Comparison of ENCODE assay signal across 15 cellular contexts in the genomic region with DNA sequence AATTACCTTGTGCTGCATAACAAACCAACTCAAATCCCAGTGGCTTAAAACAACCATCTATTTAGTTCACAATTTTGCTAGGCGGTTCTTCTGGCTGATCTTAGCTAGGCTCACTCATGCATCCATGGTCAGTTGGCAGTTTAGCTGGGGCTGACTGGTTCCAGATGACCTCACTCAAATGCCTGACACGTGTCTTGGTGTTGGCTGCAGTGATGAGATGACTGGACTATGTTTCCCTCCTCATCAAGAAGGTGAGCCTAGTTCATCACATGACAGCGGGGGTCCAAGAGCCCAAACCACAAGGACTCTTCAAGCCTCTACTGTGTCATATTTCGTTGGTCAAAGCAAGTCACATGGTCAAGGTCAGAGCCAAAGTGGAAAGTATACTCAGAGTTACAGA. TPM values are rescaled to one million over a fixed set of nuclear protein-coding genes. Genes with fewer than 3 reads are reported as not detected.
DNase-seq lines count a peak whose midpoint lies in the region; ATAC-seq, FAIRE-seq and TF ChIP-seq lines count a peak whose summit lies in the region.
"Had no signal": no experiment of that assay in that cellular context is flagged by ENCODE, and none has a peak within 500 bp of the region (broad histone marks: within the 10 kb centered on the region; RNA-seq: fewer than 3 reads in every experiment).

No MANE protein-coding gene starts in this region.

- DNase-seq in GM12891 (ENCODE audit: insufficient read length, low spot score) (no peak), HCEC 1CT (peak; percentile 26), MG63 (peak; percentile 96), glomerular visceral epithelial cell (ENCODE audit: extremely low spot score) (peak; percentile 97), prostate gland (ENCODE audit: low spot score) (no peak)
- no peak for DNase-seq in activated CD4-positive, CD25-positive, alpha-beta regulatory T cell treated with anti-CD3 and anti-CD28 coated beads, Interleukin-2, amount 50 U/mL, for 72 hours
- DNase-seq: aorta, C1 segment of cervical spinal cord, MM.1S, naive B cell, SHP77 treated with DMSO at 0.1 percent for 48 hours, uterus had no signal

- H3K9me3 ChIP-seq in MG63 (peaks cover 5% of the 10 kb centered on the region; the same call in 1 of the 2 replicates), prostate gland (no peaks in the 10 kb centered on the region)
- H3K9me3 ChIP-seq: uterus had no signal

- TF ChIP-seq POLR2A in GM12891 (IDR thresholded peaks at IDR 0.05; ENCODE audit: low read depth, low read length) (no peak), GM18505 (IDR thresholded peaks at IDR 0.05; ENCODE audit: borderline replicate concordance, extremely low read depth, insufficient read depth, insufficient read length) (no peak), prostate gland (IDR thresholded peaks at IDR 0.05) (no peak)

- no peak for FAIRE-seq in GM12891 (lab: Jason Lieb, UNC)
- FAIRE-seq: endometrium had no signal

- 88% methylated on average over 4 of the region's 4 CpGs for WGBS in prostate gland

- ATAC-seq in GM18505 (IDR thresholded peaks at IDR 0.05; ENCODE audit: unreplicated experiment) (no peak), HG02852 (IDR thresholded peaks at IDR 0.05; ENCODE audit: unreplicated experiment) (no peak)

- no peak for TF ChIP-seq CTCF in prostate gland (IDR thresholded peaks at IDR 0.05)

- H3K36me3 ChIP-seq in MG63 (no peaks in the 10 kb centered on the region), prostate gland (no peaks in the 10 kb centered on the region)
- H3K36me3 ChIP-seq: uterus had no signal

- H3K4me3 ChIP-seq in MG63 = no peak overlapping the region
- no peak overlapping the region for H3K4me3 ChIP-seq in prostate gland
- H3K4me3 ChIP-seq: uterus had no signal

- no peaks in the 10 kb centered on the region for H3K4me1 ChIP-seq in prostate gland (replicated peaks)
- H3K4me1 ChIP-seq: uterus had no signal

- intact Hi-C loops in prostate gland (cut with DNase I) = no loop called here

- no peaks in the 10 kb centered on the region for H3K27me3 ChIP-seq in MG63
- H3K27me3 ChIP-seq in prostate gland (replicated peaks; ENCODE audit: insufficient read depth) = no peaks in the 10 kb centered on the region
- H3K27me3 ChIP-seq: uterus had no signal

- no peak overlapping the region for H3K27ac ChIP-seq in prostate gland
- H3K27ac ChIP-seq: uterus had no signal

TF ChIP-seq in GM12891, 5 proteins besides CTCF, POLR2A, EP300 and RAD21:
- TF ChIP-seq SPI1 (IDR thresholded peaks at IDR 0.05; ENCODE audit: low read depth, low read length) = no peak
- TF ChIP-seq PAX5 (IDR thresholded peaks at IDR 0.05; ENCODE audit: insufficient read depth, low read length, severe bottlenecking) = peak; percentile 30

RNA-seq across cellular contexts. Expression of a gene that starts 42.7 kb away (rescaled TPM):
- polyA plus RNA-seq in GM12891 (2012; ENCODE audit: low read depth, missing spikeins) = 288 TPM
- total RNA-seq in MG63 (2014; rRNA removed; shearing (Covaris generic); ENCODE audit: low replicate concordance) = 378 and 428 TPM in 2 replicates
- 10 to 100 TPM; 65.9 to 93.7 TPM for total RNA-seq in prostate gland

Comparison
In these comparisons a context has a peak if more than half of its experiments do, and no peak if none do; other contexts are left out.
1. DNase-seq: peak in HCEC 1CT (single experiment), MG63 (single experiment) and glomerular visceral epithelial cell (single experiment); none in GM12891 (single experiment), activated CD4-positive, CD25-positive, alpha-beta regulatory T cell treated with anti-CD3 and anti-CD28 coated beads, Interleukin-2, amount 50 U/mL, for 72 hours (single experiment) and prostate gland (single experiment).